In the genomic region with DNA sequence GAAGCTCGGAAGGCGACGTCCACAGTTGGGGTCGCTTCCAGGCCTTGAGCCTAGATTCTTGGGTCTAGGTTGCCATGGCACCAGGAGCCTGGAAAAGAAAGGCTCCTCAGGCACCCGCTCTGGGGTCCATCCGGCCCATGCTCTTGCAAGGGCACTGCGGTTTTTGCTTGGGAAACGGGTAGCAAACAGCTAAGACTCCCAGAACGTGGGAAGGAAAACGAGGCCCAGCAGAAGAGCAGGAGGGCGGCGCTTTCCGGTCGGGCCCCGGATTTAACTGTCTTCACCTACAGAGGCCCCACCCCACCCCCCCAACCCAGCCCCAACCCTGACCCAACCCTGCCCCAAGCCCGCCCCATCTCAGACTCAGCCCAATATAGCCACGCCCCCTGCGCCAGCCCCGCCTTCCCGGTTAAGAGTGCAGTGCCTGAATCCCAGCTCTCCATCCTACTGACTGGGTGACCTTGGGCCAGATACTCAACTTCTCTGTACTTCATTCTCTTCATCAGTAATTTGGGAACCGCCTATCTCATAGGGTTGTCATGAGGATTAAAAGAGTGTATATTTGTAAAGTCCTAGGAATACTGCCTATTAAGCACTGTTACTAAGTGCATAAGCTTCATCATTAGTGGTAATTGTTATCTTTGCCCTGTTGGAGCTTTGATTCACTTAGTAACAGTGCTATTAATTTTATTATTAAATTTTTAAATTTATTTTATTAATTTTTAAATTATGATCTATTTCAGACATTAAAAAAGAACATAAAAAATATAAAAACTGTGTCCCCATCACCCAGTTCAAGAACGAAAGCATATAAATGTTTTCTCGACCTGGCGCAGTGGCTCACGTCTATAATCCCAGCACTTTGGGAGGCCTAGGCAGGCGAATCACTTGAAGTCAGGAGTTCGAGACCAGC, we compare ENCODE assay signal across 1 cellular context.
TF ChIP-seq lines count a peak whose summit lies in the region.

No MANE protein-coding gene starts in this region.

TF ChIP-seq in HepG2, 621 proteins besides CTCF, POLR2A, EP300 and RAD21 (continued from another document):
- TF ChIP-seq JUN (CRISPR knock-in tag; IDR thresholded peaks at IDR 0.05) (no peak), NFRKB (IDR thresholded peaks at IDR 0.05) (no peak)
